ENCODE assay signal across 19 cellular contexts in genomic region chr18:4058179-4058578, GRCh38.
"Had no signal": no experiment of that assay in that cellular context is flagged by ENCODE, and none has a peak within 500 bp of the region (broad histone marks: within the 10 kb centered on the region; RNA-seq: fewer than 3 reads in every experiment).

No MANE protein-coding gene starts in this region.

- DNase-seq: activated naive CD8-positive, alpha-beta T cell treated with anti-CD3 and anti-CD28 coated beads for 36 hours; activated T-cell treated with anti-CD3 and anti-CD28 coated beads, Interleukin-2, amount 50 U/mL, for 24 hours; dorsolateral prefrontal cortex; effector memory CD8-positive, alpha-beta T cell; hippocampal formation; kidney glomerular epithelial cell; left ventricle myocardium inferior; naive thymus-derived CD8-positive, alpha-beta T cell; posterior cingulate gyrus; right lobe of liver; stimulated activated CD4-positive, alpha-beta T cell treated with anti-CD3 and anti-CD28 coated beads, Interleukin-1b, Interleukin-23, amount 100 ng/mL, for 48 hours; stimulated activated naive CD8-positive, alpha-beta T cell treated with anti-CD3 and anti-CD28 coated beads, Interleukin-15, amount 100 ng/mL, for 72 hours; tibial artery had no signal

- ATAC-seq: activated T-helper 17 cell treated with anti-CD3 and anti-CD28 coated beads, Interleukin-2, amount 50 U/mL, for 72 hours; effector memory CD8-positive, alpha-beta T cell; esophagus mucosa; naive thymus-derived CD8-positive, alpha-beta T cell; right lobe of liver; stimulated activated naive CD8-positive, alpha-beta T cell treated with anti-CD3 and anti-CD28 coated beads, Interleukin-15, amount 100 ng/mL, for 72 hours had no signal

- FAIRE-seq: astrocyte, colon, endothelial cell of umbilical vein, frontal cortex had no signal
